8 cellular contexts compared by ENCODE assay signal in the genomic region with DNA sequence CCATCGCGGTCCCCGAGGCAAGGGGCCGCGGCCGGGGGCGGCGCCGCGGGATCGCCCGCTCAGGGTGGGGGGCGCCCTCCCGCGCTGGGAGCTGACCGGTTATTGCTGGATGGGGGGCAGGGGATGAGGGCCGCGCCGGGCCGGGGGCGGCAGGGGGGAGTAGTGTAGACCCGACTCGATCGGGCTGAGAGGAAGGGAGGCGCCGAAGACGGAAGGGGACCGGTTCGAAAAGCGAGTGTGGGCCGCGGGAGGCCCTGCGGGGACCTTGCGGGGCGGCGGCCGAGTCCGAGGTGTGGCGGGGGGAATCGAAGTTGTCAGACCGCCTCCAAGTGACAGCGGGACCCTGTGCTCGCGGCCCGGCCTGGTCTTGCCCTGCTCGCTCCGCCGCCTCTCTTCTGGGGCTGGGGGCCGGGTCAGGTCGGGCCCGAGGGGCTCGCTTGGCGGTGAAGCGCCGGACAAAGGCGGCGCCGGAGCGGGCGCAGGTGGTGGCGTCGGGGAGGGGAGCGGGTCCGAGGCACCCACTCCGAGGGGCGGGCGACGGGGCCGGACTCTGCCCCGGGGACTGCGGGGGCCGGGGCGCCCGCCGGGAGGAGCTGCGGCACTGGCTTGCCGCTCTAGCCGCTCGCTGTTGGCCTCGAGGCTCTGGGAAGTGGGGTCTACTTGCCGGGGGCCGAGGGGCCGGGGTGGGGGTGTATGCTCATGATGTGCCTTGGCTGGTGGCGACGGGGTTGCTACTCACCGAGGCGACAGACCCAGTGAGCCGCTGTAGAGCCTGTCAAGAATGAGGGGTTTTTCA. TPM values are rescaled to one million over a fixed set of nuclear protein-coding genes. Genes with fewer than 3 reads are reported as not detected.
DNase-seq lines count a peak whose midpoint lies in the region; ATAC-seq and TF ChIP-seq lines count a peak whose summit lies in the region.

No MANE protein-coding gene starts in this region.

- H3K36me3 ChIP-seq in left lung (no peaks in the 10 kb centered on the region), suprapubic skin (no peaks in the 10 kb centered on the region)

- peak; percentile 19; the same call in 1 of the 2 replicates for TF ChIP-seq CTCF in GM12875 (IDR thresholded peaks at IDR 0.05; ENCODE audit: borderline replicate concordance, insufficient read depth, low read depth, low read length)
- TF ChIP-seq CTCF in astrocyte of the cerebellum (IDR thresholded peaks at IDR 0.05; ENCODE audit: low read depth, low read length, missing control alignments) = no peak
- no peak for TF ChIP-seq CTCF in left lung (IDR thresholded peaks at IDR 0.05)
- TF ChIP-seq CTCF in suprapubic skin (IDR thresholded peaks at IDR 0.05) = no peak

- no peak for TF ChIP-seq EP300 in suprapubic skin (IDR thresholded peaks at IDR 0.05)

- intact Hi-C loops in left lung (cut with DNase I) = no loop called here

- DNase-seq in NAMALWA (ENCODE audit: low spot score) (peak; percentile 47), astrocyte of the cerebellum (ENCODE audit: low read depth) (no peak), left lung (peak in 1 of 2 donors; percentile 87), suprapubic skin (ENCODE audit: low spot score in 2 of 2) (no peak), occipital lobe (lab: John Stamatoyannopoulos, UW) (no peak)

- H3K4me1 ChIP-seq in left lung (peaks cover 15 to 50% of the 10 kb centered on the region in 2 donors), suprapubic skin (peaks cover 56% of the 10 kb centered on the region)

- no peak for TF ChIP-seq POLR2A in suprapubic skin (IDR thresholded peaks at IDR 0.05)

- H3K27me3 ChIP-seq in left lung (peaks cover 9 to 48% of the 10 kb centered on the region in 2 donors), suprapubic skin (peaks cover 10% of the 10 kb centered on the region)

- no peaks in the 10 kb centered on the region for H3K9me3 ChIP-seq in left lung
- H3K9me3 ChIP-seq in suprapubic skin = no peaks in the 10 kb centered on the region

- ATAC-seq in left lung (peak; percentile 4), GM21423 (IDR thresholded peaks at IDR 0.05; ENCODE audit: unreplicated experiment) (no peak), HG02870 (IDR thresholded peaks at IDR 0.05; ENCODE audit: unreplicated experiment) (no peak)

- peak overlapping the region; percentile 52 for H3K4me3 ChIP-seq in GM12875 (ENCODE audit: low read depth, low read length)
- H3K4me3 ChIP-seq in astrocyte of the cerebellum (ENCODE audit: low read depth, low read length) = peak overlapping the region; percentile 62
- peak overlapping the region; percentile 80 to 91 for H3K4me3 ChIP-seq in left lung
- peak overlapping the region; percentile 93 for H3K4me3 ChIP-seq in suprapubic skin

- no CpG with 5 or more reads among the region's 88 CpGs for WGBS in suprapubic skin

- in situ Hi-C loops in astrocyte of the cerebellum (cut with HindIII; ENCODE audit: low sequenced_read_pairs) = no loop called here

- H3K27ac ChIP-seq in left lung (peak overlapping the region; percentile 1 to 18), suprapubic skin (peak overlapping the region; percentile 8)

RNA-seq across cellular contexts. Expression of a gene that starts 1.2 kb away (rescaled TPM):
- 10 to 100 TPM; 23.7 to 27.2 TPM for total RNA-seq in left lung
- total RNA-seq in suprapubic skin = 10 to 100 TPM; 16.8 to 24.6 (median 19.2) TPM
- 10.6 TPM for total RNA-seq in occipital lobe

RNA-seq across cellular contexts. Expression of a gene that starts 28.9 kb away (rescaled TPM):
- total RNA-seq in left lung (10 to 100 TPM; 15.1 to 20.2 TPM), suprapubic skin (10 to 100 TPM in 1 of 4 donors, 1 to 10 TPM in 3; 6.9 to 13.6 (median 8.3) TPM), occipital lobe (1.6 TPM)

RNA-seq across cellular contexts. Expression of a gene that starts 36.3 kb away (rescaled TPM):
- 100 to 1,000 TPM in 1 of 2 donors, 10 to 100 TPM in 1; 61.9 to 104 TPM for total RNA-seq in left lung
- total RNA-seq in suprapubic skin = 10 to 100 TPM in 2 of 4 donors, 1 to 10 TPM in 2; 7.7 to 18.3 (median 13.3) TPM
- total RNA-seq in occipital lobe = 22.1 TPM

RNA-seq across cellular contexts. Expression of a gene that starts 59.4 kb away (rescaled TPM):
- total RNA-seq in left lung (10 to 100 TPM; 14.2 to 32.2 TPM), suprapubic skin (10 to 100 TPM; 13.5 to 24.3 (median 18.9) TPM), occipital lobe (17.8 TPM)
